17 cellular contexts compared by ENCODE assay signal in the genomic region with DNA sequence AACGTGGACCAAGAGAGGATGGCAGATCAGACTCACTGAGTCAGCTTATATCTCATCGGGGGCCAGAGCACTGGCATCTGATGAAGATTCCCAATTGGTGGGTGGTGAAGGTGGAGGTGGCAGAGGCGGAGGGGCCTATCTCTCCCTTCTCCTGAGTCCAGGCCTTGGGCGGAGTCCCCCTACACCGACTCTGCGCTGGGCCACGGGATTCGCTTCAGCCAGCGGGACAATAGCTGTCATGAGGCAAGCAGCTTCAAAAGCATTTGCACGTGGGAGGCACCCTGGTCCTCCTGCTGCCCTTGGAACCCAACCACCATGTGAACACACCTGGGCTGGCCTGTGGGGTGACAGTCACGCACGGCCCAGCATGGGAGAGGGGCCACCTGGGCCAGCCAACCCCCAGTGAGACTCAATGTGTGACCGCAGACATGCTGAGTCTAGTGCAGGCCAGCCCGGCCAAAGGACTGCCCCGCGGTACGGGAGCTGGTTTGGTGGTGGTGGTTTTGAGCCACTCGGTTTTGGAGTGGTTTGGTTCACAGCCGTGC.
DNase-seq lines count a peak whose midpoint lies in the region; ATAC-seq, FAIRE-seq and TF ChIP-seq lines count a peak whose summit lies in the region.
"Had no signal": no experiment of that assay in that cellular context is flagged by ENCODE, and none has a peak within 500 bp of the region (broad histone marks: within the 10 kb centered on the region; RNA-seq: fewer than 3 reads in every experiment).

No MANE protein-coding gene starts in this region.

- H2AK5ac ChIP-seq in IMR-90 (ENCODE audit: low read depth, low read length): no peak overlapping the region

- H3K18ac ChIP-seq in IMR-90 (ENCODE audit: low read depth, low read length): no peak overlapping the region

- no peak overlapping the region for H3K27ac Mint-ChIP-seq in chondrocyte (ENCODE audit: unreplicated experiment)
- H3K27ac Mint-ChIP-seq: CD4-positive, alpha-beta memory T cell; GM23338 had no signal

- H3K27me3 Mint-ChIP-seq in chondrocyte (ENCODE audit: low read depth): no peaks in the 10 kb centered on the region
- H3K27me3 Mint-ChIP-seq: CD4-positive, alpha-beta memory T cell had no signal

- H3K36me3 Mint-ChIP-seq in chondrocyte (ENCODE audit: low read depth): peaks cover 6% of the 10 kb centered on the region
- H3K36me3 Mint-ChIP-seq: CD14-positive monocyte; CD4-positive, alpha-beta memory T cell had no signal

- H3K56ac ChIP-seq in IMR-90 (ENCODE audit: extremely low read depth, insufficient read depth, low read length): no peak overlapping the region

- in situ Hi-C loops in IMR-90 (cut with MboI; ENCODE audit: low sequenced_read_pairs): no loop called here

- POLR2A ChIA-PET in IMR-90 (lab: Charles Lee; ENCODE audit: unreplicated experiment): no interaction called here

- no peak for TF ChIP-seq RAD21 in IMR-90 (IDR thresholded peaks at IDR 0.05; ENCODE audit: low read length)

- dilution Hi-C loops in IMR-90 (cut with HindIII; ENCODE audit: low sequenced_read_pairs, unreplicated experiment): no loop called here

- H3K4me1 ChIP-seq in IMR-90 (ENCODE audit: control insufficient read depth, insufficient read depth, low read length) (no peaks in the 10 kb centered on the region), osteoblast (ENCODE audit: insufficient read depth, low read length) (no peaks in the 10 kb centered on the region)

- H3K9me1 ChIP-seq in IMR-90 (ENCODE audit: insufficient read depth, low read length): no peaks in the 10 kb centered on the region

- H3K4me3 ChIP-seq in IMR-90 (ENCODE audit: insufficient read depth, low read depth, low read length) (no peak overlapping the region), osteoblast (ENCODE audit: insufficient read depth, low read length) (no peak overlapping the region)
- H3K4me3 ChIP-seq: BLaER1, GM23338 had no signal

- no peak for ATAC-seq in IMR-90 (ENCODE audit: low read depth)
- ATAC-seq: GM23338 had no signal

- TF ChIP-seq POLR2A in IMR-90 (IDR thresholded peaks at IDR 0.05; ENCODE audit: low read depth, low read length): no peak

- H3K79me1 ChIP-seq in IMR-90 (ENCODE audit: low read depth in 1 of 2, low read length in 2 of 2): no peaks in the 10 kb centered on the region

- TF ChIP-seq CTCF in IMR-90 (conservative IDR thresholded peaks at IDR 0.05; ENCODE audit: low read depth, low read length): no peak
- no peak for TF ChIP-seq CTCF in chondrocyte (IDR thresholded peaks at IDR 0.05)
- no peak for TF ChIP-seq CTCF in osteoblast (IDR thresholded peaks at IDR 0.05; ENCODE audit: extremely low read depth, low read depth, low read length)

- H4K20me1 ChIP-seq in IMR-90 (ENCODE audit: insufficient read depth, low read length): no peaks in the 10 kb centered on the region
- no peaks in the 10 kb centered on the region for H4K20me1 ChIP-seq in osteoblast (ENCODE audit: insufficient read depth, low read length)
- H4K20me1 ChIP-seq: BLaER1 had no signal

- no peak overlapping the region for H2BK5ac ChIP-seq in IMR-90 (ENCODE audit: low read depth, low read length, poor library complexity, severe bottlenecking)

- no peaks in the 10 kb centered on the region for H3K9me3 Mint-ChIP-seq in chondrocyte (ENCODE audit: low read depth)
- H3K9me3 Mint-ChIP-seq: CD4-positive, alpha-beta memory T cell; GM23338 had no signal

- H3K27me3 ChIP-seq in IMR-90 (ENCODE audit: control insufficient read depth, insufficient read depth, low read length): no peaks in the 10 kb centered on the region
- no peaks in the 10 kb centered on the region for H3K27me3 ChIP-seq in osteoblast (ENCODE audit: insufficient read depth, low read length)
- H3K27me3 ChIP-seq: BLaER1 had no signal

- no peak overlapping the region for H3K4ac ChIP-seq in IMR-90 (ENCODE audit: low read depth, low read length)

- CTCF ChIA-PET in IMR-90 (lab: Yijun Ruan, JAX): no interaction called here

- H3K9me3 ChIP-seq in IMR-90 (ENCODE audit: control insufficient read depth, insufficient read depth, low read length) (peaks cover 14% of the 10 kb centered on the region), osteoblast (ENCODE audit: low read depth, low read length) (no peaks in the 10 kb centered on the region)
- H3K9me3 ChIP-seq: BLaER1 had no signal

- peak; percentile 91 for FAIRE-seq in urothelium cell line (lab: Jason Lieb, UNC)
- FAIRE-seq: H54 had no signal

- no peak overlapping the region for H2BK20ac ChIP-seq in IMR-90 (ENCODE audit: low read depth, low read length)

- H3K23ac ChIP-seq in IMR-90 (ENCODE audit: low read depth, low read length): no peak overlapping the region

- H2AK9ac ChIP-seq in IMR-90 (replicated peaks; ENCODE audit: low read depth, low read length, poor library complexity): no peak overlapping the region

- no peak overlapping the region for H3K27ac ChIP-seq in IMR-90 (ENCODE audit: insufficient read depth, low read length)
- no peak overlapping the region for H3K27ac ChIP-seq in osteoblast (ENCODE audit: low read depth, low read length)
- H3K27ac ChIP-seq: BLaER1, HL-60 had no signal

- no peaks in the 10 kb centered on the region for H3K79me2 ChIP-seq in osteoblast (ENCODE audit: insufficient read depth, low read length)

- peak overlapping the region; percentile 41 for H2AFZ ChIP-seq in IMR-90 (replicated peaks; ENCODE audit: low read length, poor library complexity)
- no peak overlapping the region for H2AFZ ChIP-seq in osteoblast (ENCODE audit: low read length)
- H2AFZ ChIP-seq: GM23338 had no signal

- H4K5ac ChIP-seq in IMR-90 (ENCODE audit: low read depth, low read length): no peak overlapping the region

- no peak overlapping the region for H2BK120ac ChIP-seq in IMR-90 (ENCODE audit: low read depth, low read length)

- WGBS in IMR-90 (ENCODE audit: extremely low coverage in 2 of 2, insufficient read length in 1 of 2), 2 experiments: 95% methylated on average over 4 of the region's 19 CpGs; no CpG with 5 or more reads in 1 of the 2 experiments

- no peak overlapping the region for H3K4me3 Mint-ChIP-seq in chondrocyte (ENCODE audit: unreplicated experiment)
- H3K4me3 Mint-ChIP-seq: CD14-positive monocyte; CD4-positive, alpha-beta memory T cell; GM23338 had no signal

- H3K9ac ChIP-seq in IMR-90 (ENCODE audit: low read depth, low read length): no peak overlapping the region
- H3K9ac ChIP-seq: BLaER1 had no signal

- intact Hi-C loops in IMR-90 (cut with micrococcal nuclease): no loop called here

- H4K8ac ChIP-seq in IMR-90 (ENCODE audit: low read depth in 2 of 2, low read length in 2 of 2): no peak overlapping the region

- H2BK15ac ChIP-seq in IMR-90 (ENCODE audit: low read depth, low read length): no peak overlapping the region

- DNase-seq in IMR-90: no peak
- peak; percentile 85 for DNase-seq in chondrocyte (ENCODE audit: low spot score)
- DNase-seq in osteoblast (ENCODE audit: insufficient read length, low spot score, missing footprints): peak; percentile 57
- no peak for DNase-seq in urothelium cell line (ENCODE audit: low spot score)
- no peak for DNase-seq in activated CD8-positive, alpha-beta memory T cell treated with anti-CD3 and anti-CD28 coated beads for 24 hours
- DNase-seq in LoVo (ENCODE audit: low spot score): no peak
- DNase-seq in NCI-H69 (lab: John Stamatoyannopoulos, UW): no peak
- DNase-seq: 8988T; CD4-positive, alpha-beta memory T cell; DMS153; GDM1; HCEC 1CT had no signal

- H3K14ac ChIP-seq in IMR-90 (replicated peaks; ENCODE audit: low read depth, low read length): no peak overlapping the region

- H3K4me2 ChIP-seq in IMR-90 (ENCODE audit: low read depth, low read length) (no peak overlapping the region), osteoblast (ENCODE audit: insufficient read depth, low read length) (no peak overlapping the region)
- H3K4me2 ChIP-seq: BLaER1, GM23338 had no signal

- BruUV-seq in IMR-90 (replicated peaks; lab: Mats Ljungman, UMichigan): no TSS peak

- H3K4me1 Mint-ChIP-seq in chondrocyte (ENCODE audit: low read depth): peaks cover 3% of the 10 kb centered on the region
- H3K4me1 Mint-ChIP-seq: CD14-positive monocyte; CD4-positive, alpha-beta memory T cell; GM23338 had no signal

- H4K91ac ChIP-seq in IMR-90 (ENCODE audit: insufficient read depth, low read depth, low read length): no peak overlapping the region

- H3K36me3 ChIP-seq in IMR-90 (ENCODE audit: control insufficient read depth, insufficient read depth, low read length) (no peaks in the 10 kb centered on the region), osteoblast (ENCODE audit: insufficient read depth, low read length) (no peaks in the 10 kb centered on the region)
- H3K36me3 ChIP-seq: BLaER1 had no signal

TF ChIP-seq in IMR-90, 13 proteins besides CTCF, POLR2A, EP300 and RAD21:
- no peak for TF ChIP-seq RFX5 (IDR thresholded peaks at IDR 0.05; ENCODE audit: low read depth, low read length)
- TF ChIP-seq MAZ (IDR thresholded peaks at IDR 0.05; ENCODE audit: borderline replicate concordance, low read depth, low read length): no peak
- TF ChIP-seq NFE2L2 (IDR thresholded peaks at IDR 0.05; ENCODE audit: low read depth, low read length): no peak
- no peak for TF ChIP-seq BHLHE40 (IDR thresholded peaks at IDR 0.05; ENCODE audit: low read depth, low read length)
- TF ChIP-seq CHD1 (IDR thresholded peaks at IDR 0.05; ENCODE audit: low read depth, low read length): no peak
- TF ChIP-seq, protein P1, sequence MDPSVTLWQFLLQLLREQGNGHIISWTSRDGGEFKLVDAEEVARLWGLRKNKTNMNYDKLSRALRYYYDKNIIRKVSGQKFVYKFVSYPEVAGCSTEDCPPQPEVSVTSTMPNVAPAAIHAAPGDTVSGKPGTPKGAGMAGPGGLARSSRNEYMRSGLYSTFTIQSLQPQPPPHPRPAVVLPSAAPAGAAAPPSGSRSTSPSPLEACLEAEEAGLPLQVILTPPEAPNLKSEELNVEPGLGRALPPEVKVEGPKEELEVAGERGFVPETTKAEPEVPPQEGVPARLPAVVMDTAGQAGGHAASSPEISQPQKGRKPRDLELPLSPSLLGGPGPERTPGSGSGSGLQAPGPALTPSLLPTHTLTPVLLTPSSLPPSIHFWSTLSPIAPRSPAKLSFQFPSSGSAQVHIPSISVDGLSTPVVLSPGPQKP (IDR thresholded peaks at IDR 0.05; ENCODE audit: borderline replicate concordance, low read depth, low read length): no peak

Comparison
In these comparisons a context has a peak if more than half of its experiments do, and no peak if none do; other contexts are left out.
1. DNase-seq: peak in chondrocyte (single experiment) and osteoblast (single experiment); none in IMR-90 (single experiment), urothelium cell line (single experiment), activated CD8-positive, alpha-beta memory T cell treated with anti-CD3 and anti-CD28 coated beads for 24 hours (single experiment), LoVo (single experiment) and NCI-H69 (single experiment).